Comparison of ENCODE assay signal across 1 cellular context in genomic region chr3:100726706-100727105, GRCh38.
TF ChIP-seq lines count a peak whose summit lies in the region.

No MANE protein-coding gene starts in this region.

TF ChIP-seq in WTC11, 78 proteins besides CTCF, POLR2A, EP300 and RAD21 (continued from another document):
- TF ChIP-seq ATF6 (CRISPR knock-in tag; IDR thresholded peaks at IDR 0.05) (no peak), ZNF138 (CRISPR knock-in tag; conservative IDR thresholded peaks at IDR 0.05) (no peak), MXD4 (CRISPR knock-in tag; IDR thresholded peaks at IDR 0.05; ENCODE audit: borderline replicate concordance) (no peak), TEAD1 (CRISPR knock-in tag; IDR thresholded peaks at IDR 0.05) (no peak), PREB (CRISPR knock-in tag; IDR thresholded peaks at IDR 0.05; ENCODE audit: borderline replicate concordance) (no peak)
- TF ChIP-seq, protein P1, sequence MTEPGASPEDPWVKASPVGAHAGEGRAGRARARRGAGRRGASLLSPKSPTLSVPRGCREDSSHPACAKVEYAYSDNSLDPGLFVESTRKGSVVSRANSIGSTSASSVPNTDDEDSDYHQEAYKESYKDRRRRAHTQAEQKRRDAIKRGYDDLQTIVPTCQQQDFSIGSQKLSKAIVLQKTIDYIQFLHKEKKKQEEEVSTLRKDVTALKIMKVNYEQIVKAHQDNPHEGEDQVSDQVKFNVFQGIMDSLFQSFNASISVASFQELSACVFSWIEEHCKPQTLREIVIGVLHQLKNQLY (CRISPR knock-in tag; IDR thresholded peaks at IDR 0.05): no peak
- TF ChIP-seq, protein P2, sequence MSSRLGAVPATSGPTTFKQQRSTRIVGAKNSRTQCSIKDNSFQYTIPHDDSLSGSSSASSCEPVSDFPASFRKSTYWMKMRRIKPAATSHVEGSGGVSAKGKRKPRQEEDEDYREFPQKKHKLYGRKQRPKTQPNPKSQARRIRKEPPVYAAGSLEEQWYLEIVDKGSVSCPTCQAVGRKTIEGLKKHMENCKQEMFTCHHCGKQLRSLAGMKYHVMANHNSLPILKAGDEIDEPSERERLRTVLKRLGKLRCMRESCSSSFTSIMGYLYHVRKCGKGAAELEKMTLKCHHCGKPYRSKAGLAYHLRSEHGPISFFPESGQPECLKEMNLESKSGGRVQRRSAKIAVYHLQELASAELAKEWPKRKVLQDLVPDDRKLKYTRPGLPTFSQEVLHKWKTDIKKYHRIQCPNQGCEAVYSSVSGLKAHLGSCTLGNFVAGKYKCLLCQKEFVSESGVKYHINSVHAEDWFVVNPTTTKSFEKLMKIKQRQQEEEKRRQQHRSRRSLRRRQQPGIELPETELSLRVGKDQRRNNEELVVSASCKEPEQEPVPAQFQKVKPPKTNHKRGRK (CRISPR knock-in tag; IDR thresholded peaks at IDR 0.05; ENCODE audit: borderline replicate concordance): no peak
